8 cellular contexts compared by ENCODE assay signal in genomic region chr18:53380063-53380639, GRCh38.
DNase-seq lines count a peak whose midpoint lies in the region; FAIRE-seq and TF ChIP-seq lines count a peak whose summit lies in the region.

No MANE protein-coding gene starts in this region.

- in situ Hi-C loops in HAP-1 (cut with MboI; ENCODE audit: low sequenced_read_pairs) = no loop called here

- peak; percentile 92 for FAIRE-seq in D721Med (lab: Jason Lieb, UNC)

- no peaks in the 10 kb centered on the region for H3K36me3 ChIP-seq in HAP-1 (replicated peaks)

- H3K9me3 ChIP-seq in HAP-1 = no peaks in the 10 kb centered on the region

- no peaks in the 10 kb centered on the region for H3K27me3 ChIP-seq in HAP-1 (ENCODE audit: low read depth)

- TF ChIP-seq CTCF in D721Med (IDR thresholded peaks at IDR 0.05; ENCODE audit: insufficient read depth, missing control alignments) (peak; percentile 41), epithelial cell of esophagus (IDR thresholded peaks at IDR 0.05; ENCODE audit: insufficient read depth, low read depth, low read length, missing control alignments) (peak; percentile 52), retinal pigment epithelial cell (conservative IDR thresholded peaks at IDR 0.05; ENCODE audit: low read depth, low read length) (peak; percentile 57)

- DNase-seq in D721Med (ENCODE audit: insufficient read length, low spot score) = no peak
- DNase-seq in H4 (ENCODE audit: low spot score) = peak; percentile 59
- peak; percentile 72 for DNase-seq in NCI-H446 treated with DMSO at 0.1 percent for 48 hours (lab: John Stamatoyannopoulos, UW)
- peak; percentile 52 for DNase-seq in epithelial cell of esophagus (ENCODE audit: low read depth)
- DNase-seq in retinal pigment epithelial cell (ENCODE audit: low read depth) = peak; percentile 7
- DNase-seq in HAP-1 (ENCODE audit: low spot score in 2 of 2) = no peak
- DNase-seq in activated effector memory CD4-positive, alpha-beta T cell treated with Interleukin-2 at 50 U/mL for 16 hours = no peak
- DNase-seq in COLO668 (lab: John Stamatoyannopoulos, UW; ENCODE audit: unreplicated experiment) = no peak

- H3K4me1 ChIP-seq in HAP-1 = no peaks in the 10 kb centered on the region

- H3K4me3 ChIP-seq in epithelial cell of esophagus (ENCODE audit: low read length) (no peak overlapping the region), retinal pigment epithelial cell (ENCODE audit: low read length) (no peak overlapping the region), HAP-1 (no peak overlapping the region)

Comparison
In these comparisons a context has a peak if more than half of its experiments do, and no peak if none do; other contexts are left out.
1. DNase-seq: peak in H4 (single experiment), NCI-H446 treated with DMSO at 0.1 percent for 48 hours (single experiment), epithelial cell of esophagus (single experiment) and retinal pigment epithelial cell (single experiment); none in D721Med (single experiment), HAP-1 (0 of 2), activated effector memory CD4-positive, alpha-beta T cell treated with Interleukin-2 at 50 U/mL for 16 hours (single experiment) and COLO668 (single experiment).
2. Peak in every context shown above with its lines, with median percentiles within 50 percentile points of each other: CTCF ChIP-seq.